ENCODE assay signal across 8 cellular contexts in genomic region chr9:2857564-2858198, GRCh38. TPM values are rescaled to one million over a fixed set of nuclear protein-coding genes. Genes with fewer than 3 reads are reported as not detected.
DNase-seq lines count a peak whose midpoint lies in the region; ATAC-seq and TF ChIP-seq lines count a peak whose summit lies in the region.

No MANE protein-coding gene starts in this region.

- TF ChIP-seq CTCF in Panc1 (IDR thresholded peaks at IDR 0.05) (peak; percentile 62), tibial nerve (IDR thresholded peaks at IDR 0.05) (peak; percentile 66 to 81 (median 77))

- H3K36me3 ChIP-seq in Panc1 (ENCODE audit: control insufficient read depth, insufficient read depth, low read length) (no peaks in the 10 kb centered on the region), tibial nerve (no peaks in the 10 kb centered on the region)

- no peaks in the 10 kb centered on the region for H3K4me1 ChIP-seq in Panc1 (ENCODE audit: control insufficient read depth, insufficient read depth, low read length)
- no peaks in the 10 kb centered on the region for H3K4me1 ChIP-seq in tibial nerve

- no peak for TF ChIP-seq POLR2A in tibial nerve (IDR thresholded peaks at IDR 0.05)

- H3K4me3 ChIP-seq in Panc1 (ENCODE audit: low read depth in 2 of 2, low read length in 2 of 2) = no peak overlapping the region
- no peak overlapping the region for H3K4me3 ChIP-seq in tibial nerve

- H3K27ac ChIP-seq in Panc1 (ENCODE audit: low read length) (no peak overlapping the region), tibial nerve (no peak overlapping the region)

- BruUV-seq in Panc1 (replicated peaks; lab: Mats Ljungman, UMichigan) = no TSS peak

- H3K27me3 Mint-ChIP-seq in activated T-cell treated with anti-CD3 and anti-CD28 coated beads, Interleukin-2, amount 50 U/mL, for 72 hours (ENCODE audit: low read depth) = peaks cover 36% of the 10 kb centered on the region

- H3K4me1 Mint-ChIP-seq in activated T-cell treated with anti-CD3 and anti-CD28 coated beads, Interleukin-2, amount 50 U/mL, for 72 hours (ENCODE audit: low read depth) = peaks cover 6% of the 10 kb centered on the region

- no peaks in the 10 kb centered on the region for H3K9me3 Mint-ChIP-seq in activated T-cell treated with anti-CD3 and anti-CD28 coated beads, Interleukin-2, amount 50 U/mL, for 72 hours

- DNase-seq in GDM1 (lab: John Stamatoyannopoulos, UW) (peak; percentile 40), KBM-7 (peak; percentile 81), Panc1 (ENCODE audit: low read depth, low spot score) (peak; percentile 33), fibroblast of the conjunctiva (ENCODE audit: low read depth) (peak; percentile 63), occipital lobe (lab: John Stamatoyannopoulos, UW) (peak; percentile 51), tibial nerve (ENCODE audit: low spot score in 2 of 2) (peak; percentile 45 to 89)
- peak; percentile 68 to 70 for DNase-seq in activated T-cell treated with anti-CD3 and anti-CD28 coated beads, Interleukin-2, amount 50 U/mL, for 72 hours

- POLR2A ChIA-PET in Panc1 (lab: Charles Lee) = no interaction called here

- no peak for TF ChIP-seq EP300 in tibial nerve (IDR thresholded peaks at IDR 0.05)

- no peaks in the 10 kb centered on the region for H3K9me3 ChIP-seq in Panc1 (ENCODE audit: control insufficient read depth, insufficient read depth, low read depth, low read length)
- H3K9me3 ChIP-seq in tibial nerve = no peaks in the 10 kb centered on the region

- intact Hi-C loops in Panc1 (cut with micrococcal nuclease; ENCODE audit: unreplicated experiment) = no loop called here

- no peaks in the 10 kb centered on the region for H3K36me3 Mint-ChIP-seq in activated T-cell treated with anti-CD3 and anti-CD28 coated beads, Interleukin-2, amount 50 U/mL, for 72 hours (ENCODE audit: insufficient read depth in 2 of 2)

- H3K27me3 ChIP-seq in Panc1 (ENCODE audit: control insufficient read depth, insufficient read depth, low read length) (no peaks in the 10 kb centered on the region), tibial nerve (peaks cover 0 to 5% of the 10 kb centered on the region in 2 donors)

- in situ Hi-C loops in KBM-7 (cut with MboI; ENCODE audit: low pct_unique_long_range_greater_than_20kb, low sequenced_read_pairs) = loop anchor here (25.0 kb wide), 1 partner anchor 330 kb away; no protein-coding TSS in a partner anchor
- in situ Hi-C loops in Panc1 (cut with HindIII; ENCODE audit: low pct_unique_long_range_greater_than_20kb, low sequenced_read_pairs) = no loop called here

- no peak overlapping the region for H3K27ac Mint-ChIP-seq in activated T-cell treated with anti-CD3 and anti-CD28 coated beads, Interleukin-2, amount 50 U/mL, for 72 hours

- H3K4me3 Mint-ChIP-seq in activated T-cell treated with anti-CD3 and anti-CD28 coated beads, Interleukin-2, amount 50 U/mL, for 72 hours = no peak overlapping the region

- ATAC-seq in GM21786 (IDR thresholded peaks at IDR 0.05; ENCODE audit: unreplicated experiment) (peak; percentile 95), Panc1 (peak; percentile 70; the same call in 1 of the 2 replicates)
- ATAC-seq in activated T-cell treated with anti-CD3 and anti-CD28 coated beads, Interleukin-2, amount 50 U/mL, for 72 hours (replicated peaks in 1 of 2) = peak; percentile 84 to 85

- CTCF ChIA-PET in Panc1 (lab: Charles Lee) = no interaction called here

- 15 to 18% methylated on average over 8 of the region's 8 CpGs for WGBS in tibial nerve, 2 donors

RNA-seq across cellular contexts. Expression of gene PUM3, which starts 13.8 kb away (rescaled TPM):
- 25.2 TPM for total RNA-seq in Panc1 (2021; ENCODE audit: unreplicated experiment)
- polyA plus RNA-seq in Panc1 (2012; ENCODE audit: insufficient read length) = 8.7 TPM
- 10 to 100 TPM; 57.6 to 61.5 TPM for total RNA-seq in activated T-cell treated with anti-CD3 and anti-CD28 coated beads, Interleukin-2, amount 50 U/mL, for 72 hours
- total RNA-seq in occipital lobe = 44.5 TPM
- total RNA-seq in tibial nerve = 10 to 100 TPM; 32.9 to 50.4 (median 42.8) TPM
